Comparison of ENCODE assay signal across 16 cellular contexts in genomic region chr13:114035186-114035582, GRCh38.
A peak's percentile ranks its signal among the peaks of the same experiment; 100 is the strongest.
DNase-seq lines count a peak whose midpoint lies in the region; ATAC-seq and TF ChIP-seq lines count a peak whose summit lies in the region.
"Had no signal": no experiment of that assay in that cellular context is flagged by ENCODE, and none has a peak within 500 bp of the region (broad histone marks: within the 10 kb centered on the region; RNA-seq: fewer than 3 reads in every experiment).

No MANE protein-coding gene starts in this region.

- intact Hi-C loops in left ventricle myocardium inferior (cut with micrococcal nuclease) (no loop called here), left ventricle myocardium superior (cut with micrococcal nuclease) (no loop called here), psoas muscle (cut with DNase I) (loop anchor here in 1 of 2 donors (5.0 kb wide), 1 partner anchor 192 kb away; no protein-coding TSS in a partner anchor), vagina (cut with DNase I) (no loop called here)

- 65 to 81% (median 68%) methylated on average over 10 of the region's 10 CpGs for WGBS in psoas muscle, 3 donors

- H3K4me3 Mint-ChIP-seq in effector memory CD8-positive, alpha-beta T cell = no peak overlapping the region
- H3K4me3 Mint-ChIP-seq: immature natural killer cell had no signal

- no peaks in the 10 kb centered on the region for H3K27me3 Mint-ChIP-seq in effector memory CD8-positive, alpha-beta T cell

- DNase-seq in left ventricle myocardium inferior (no peak), left ventricle myocardium superior (no peak), psoas muscle (no peak), vagina (ENCODE audit: extremely low spot score in 2 of 2) (no peak), putamen (ENCODE audit: low spot score) (no peak)
- no peak for DNase-seq in effector memory CD8-positive, alpha-beta T cell
- DNase-seq: activated CD8-positive, alpha-beta memory T cell treated with anti-CD3 and anti-CD28 coated beads for 24 hours; activated gamma-delta T cell; immature natural killer cell; mammary epithelial cell; NCI-H1417 treated with DMSO at 0.1 percent for 48 hours; NCI-H446 treated with DMSO at 0.1 percent for 48 hours had no signal

- H3K27ac ChIP-seq in left ventricle myocardium inferior (replicated peaks) (peak overlapping the region; percentile 56), psoas muscle (peak overlapping the region; percentile 32), vagina (peak overlapping the region; percentile 86)
- H3K27ac ChIP-seq: KMS-11 had no signal

- H3K36me3 ChIP-seq in left ventricle myocardium inferior (no peaks in the 10 kb centered on the region), psoas muscle (ENCODE audit: insufficient read depth in 1 of 2, low read depth in 1 of 2) (no peaks in the 10 kb centered on the region), vagina (no peaks in the 10 kb centered on the region)
- H3K36me3 ChIP-seq: thoracic aorta had no signal

- ATAC-seq in left ventricle myocardium superior = no peak
- no peak for ATAC-seq in effector memory CD8-positive, alpha-beta T cell (replicated peaks)
- ATAC-seq in psoas muscle = no peak
- ATAC-seq in GM19455 (IDR thresholded peaks at IDR 0.05; ENCODE audit: unreplicated experiment) = no peak
- ATAC-seq in HG02885 (IDR thresholded peaks at IDR 0.05; ENCODE audit: poor library complexity, unreplicated experiment) = no peak

- TF ChIP-seq CTCF in left ventricle myocardium inferior (IDR thresholded peaks at IDR 0.05; ENCODE audit: borderline replicate concordance) (no peak), psoas muscle (IDR thresholded peaks at IDR 0.05) (no peak), vagina (IDR thresholded peaks at IDR 0.05) (no peak)

- no peaks in the 10 kb centered on the region for H3K9me3 Mint-ChIP-seq in effector memory CD8-positive, alpha-beta T cell

- H3K4me3 ChIP-seq in left ventricle myocardium inferior = peak overlapping the region; percentile 0
- H3K4me3 ChIP-seq in psoas muscle = no peak overlapping the region
- peak overlapping the region in 1 of 2 donors; percentile 7 for H3K4me3 ChIP-seq in vagina

- H3K36me3 Mint-ChIP-seq in effector memory CD8-positive, alpha-beta T cell (ENCODE audit: insufficient read depth) = peaks cover 77% of the 10 kb centered on the region

- H3K27ac Mint-ChIP-seq in effector memory CD8-positive, alpha-beta T cell = peak overlapping the region; percentile 64 to 75

- no peaks in the 10 kb centered on the region for H3K27me3 ChIP-seq in left ventricle myocardium inferior (ENCODE audit: low read depth)
- no peaks in the 10 kb centered on the region for H3K27me3 ChIP-seq in psoas muscle (ENCODE audit: insufficient read depth in 3 of 3, low read length in 2 of 3)
- no peaks in the 10 kb centered on the region for H3K27me3 ChIP-seq in vagina

- H3K9me3 ChIP-seq in left ventricle myocardium inferior (replicated peaks) = no peaks in the 10 kb centered on the region
- H3K9me3 ChIP-seq in psoas muscle = no peaks in the 10 kb centered on the region
- H3K9me3 ChIP-seq in vagina = no peaks in the 10 kb centered on the region
- H3K9me3 ChIP-seq: thoracic aorta had no signal

- H3K4me1 ChIP-seq in left ventricle myocardium inferior (peaks cover 46% of the 10 kb centered on the region), psoas muscle (peaks cover 43% of the 10 kb centered on the region), vagina (peaks cover 69% of the 10 kb centered on the region)

- H3K4me1 Mint-ChIP-seq in effector memory CD8-positive, alpha-beta T cell (ENCODE audit: low read depth in 2 of 2) = peaks cover 30 to 39% of the 10 kb centered on the region in 2 donors

- no peak for TF ChIP-seq POLR2A in vagina (IDR thresholded peaks at IDR 0.05)

Comparison
In these comparisons a context has a peak if more than half of its experiments do, and no peak if none do; other contexts are left out.
1. H3K27ac ChIP-seq: peak in every context shown above with its lines; median percentile 86 in vagina; 56 in left ventricle myocardium inferior; 32 in psoas muscle.